In genomic region chr16:5025171-5025632, GRCh38 we compare ENCODE assay signal across 11 cellular contexts. TPM values are rescaled to one million over a fixed set of nuclear protein-coding genes. Genes with fewer than 3 reads are reported as not detected.
DNase-seq lines count a peak whose midpoint lies in the region; ATAC-seq, FAIRE-seq and TF ChIP-seq lines count a peak whose summit lies in the region.
"Had no signal": no experiment of that assay in that cellular context is flagged by ENCODE, and none has a peak within 500 bp of the region (broad histone marks: within the 10 kb centered on the region; RNA-seq: fewer than 3 reads in every experiment).

No MANE protein-coding gene starts in this region.

- CTCF ChIA-PET in IMR-90 (lab: Yijun Ruan, JAX) = no interaction called here

- no peak overlapping the region for H4K91ac ChIP-seq in IMR-90 (ENCODE audit: insufficient read depth, low read depth, low read length)

- H3K36me3 ChIP-seq in IMR-90 (ENCODE audit: control insufficient read depth, insufficient read depth, low read length) (0 out of 2 replicates have a peak, but pooled peaks cover 1% of the 10 kb centered on the region), ascending aorta (peaks cover 11 to 14% of the 10 kb centered on the region in 2 donors)
- H3K36me3 ChIP-seq: right lobe of liver had no signal

- no peak overlapping the region for H3K23ac ChIP-seq in IMR-90 (ENCODE audit: low read depth, low read length)

- TF ChIP-seq POLR2A in IMR-90 (IDR thresholded peaks at IDR 0.05; ENCODE audit: low read depth, low read length) = no peak
- TF ChIP-seq POLR2A in GM12891 (IDR thresholded peaks at IDR 0.05; ENCODE audit: low read depth, low read length) = no peak

- no peak overlapping the region for H2BK15ac ChIP-seq in IMR-90 (ENCODE audit: low read depth, low read length)

- no peak overlapping the region for H3K4me2 ChIP-seq in IMR-90 (ENCODE audit: low read depth, low read length)

- H2BK120ac ChIP-seq in IMR-90 (ENCODE audit: low read depth, low read length) = no peak overlapping the region

- BruUV-seq in IMR-90 (replicated peaks; lab: Mats Ljungman, UMichigan) = no TSS peak

- no peak overlapping the region for H3K4ac ChIP-seq in IMR-90 (ENCODE audit: low read depth, low read length)

- whole genome bisulfite sequencing in IMR-90 (ENCODE audit: extremely low coverage in 2 of 2, insufficient read length in 1 of 2), 2 experiments = 37% methylated on average over 17 of the region's 17 CpGs; no CpG with 5 or more reads in 1 of the 2 experiments

- peaks cover 2% of the 10 kb centered on the region for H3K36me3 Mint-ChIP-seq in activated T-cell treated with anti-CD3 and anti-CD28 coated beads, Interleukin-2, amount 50 U/mL, for 4 hours (ENCODE audit: insufficient read depth)

- no peaks in the 10 kb centered on the region for H3K9me3 Mint-ChIP-seq in activated T-cell treated with anti-CD3 and anti-CD28 coated beads, Interleukin-2, amount 50 U/mL, for 4 hours

- H3K27ac ChIP-seq in IMR-90 (ENCODE audit: insufficient read depth, low read length) (no peak overlapping the region), ascending aorta (no peak overlapping the region)
- H3K27ac ChIP-seq: right lobe of liver had no signal

- TF ChIP-seq RAD21 in IMR-90 (IDR thresholded peaks at IDR 0.05; ENCODE audit: low read length) = no peak

- intact Hi-C loops in IMR-90 (cut with micrococcal nuclease) (no loop called here), ascending aorta (cut with DNase I) (no loop called here)

- ATAC-seq in IMR-90 (ENCODE audit: low read depth) = peak; percentile 72; the same call in 1 of the 2 replicates
- no peak for ATAC-seq in GM19351 (IDR thresholded peaks at IDR 0.05; ENCODE audit: unreplicated experiment)
- no peak for ATAC-seq in activated T-cell treated with anti-CD3 and anti-CD28 coated beads, Interleukin-2, amount 50 U/mL, for 4 hours

- no peak overlapping the region for H4K8ac ChIP-seq in IMR-90 (ENCODE audit: low read depth in 2 of 2, low read length in 2 of 2)

- H3K4me3 Mint-ChIP-seq in activated T-cell treated with anti-CD3 and anti-CD28 coated beads, Interleukin-2, amount 50 U/mL, for 4 hours = no peak overlapping the region

- no peak overlapping the region for H2AFZ ChIP-seq in IMR-90 (replicated peaks; ENCODE audit: low read length, poor library complexity)

- no peak overlapping the region for H2BK20ac ChIP-seq in IMR-90 (ENCODE audit: low read depth, low read length)

- H3K9me3 ChIP-seq in IMR-90 (ENCODE audit: control insufficient read depth, insufficient read depth, low read length) = no peaks in the 10 kb centered on the region
- H3K9me3 ChIP-seq in ascending aorta = no peaks in the 10 kb centered on the region
- H3K9me3 ChIP-seq: right lobe of liver had no signal

- H3K14ac ChIP-seq in IMR-90 (replicated peaks; ENCODE audit: low read depth, low read length) = no peak overlapping the region

- H3K4me1 ChIP-seq in IMR-90 (ENCODE audit: control insufficient read depth, insufficient read depth, low read length) (no peaks in the 10 kb centered on the region), ascending aorta (no peaks in the 10 kb centered on the region)
- H3K4me1 ChIP-seq: right lobe of liver had no signal

- H2AK9ac ChIP-seq in IMR-90 (replicated peaks; ENCODE audit: low read depth, low read length, poor library complexity) = no peak overlapping the region

- H3K4me1 Mint-ChIP-seq in activated T-cell treated with anti-CD3 and anti-CD28 coated beads, Interleukin-2, amount 50 U/mL, for 4 hours (ENCODE audit: low read depth) = no peaks in the 10 kb centered on the region

- H2AK5ac ChIP-seq in IMR-90 (ENCODE audit: low read depth, low read length) = no peak overlapping the region

- H3K79me1 ChIP-seq in IMR-90 (ENCODE audit: low read depth in 1 of 2, low read length in 2 of 2) = no peaks in the 10 kb centered on the region

- H3K27me3 ChIP-seq in IMR-90 (ENCODE audit: control insufficient read depth, insufficient read depth, low read length) = peaks cover 4% of the 10 kb centered on the region; the same call in 1 of the 2 replicates
- no peaks in the 10 kb centered on the region for H3K27me3 ChIP-seq in ascending aorta
- H3K27me3 ChIP-seq: right lobe of liver had no signal

- no peak for FAIRE-seq in GM12891 (lab: Jason Lieb, UNC)

- H2BK5ac ChIP-seq in IMR-90 (ENCODE audit: low read depth, low read length, poor library complexity, severe bottlenecking) = no peak overlapping the region

- H3K27me3 Mint-ChIP-seq in activated T-cell treated with anti-CD3 and anti-CD28 coated beads, Interleukin-2, amount 50 U/mL, for 4 hours (ENCODE audit: low read depth) = no peaks in the 10 kb centered on the region

- no peak overlapping the region for H3K18ac ChIP-seq in IMR-90 (ENCODE audit: low read depth, low read length)

- H3K9me1 ChIP-seq in IMR-90 (ENCODE audit: insufficient read depth, low read length) = no peaks in the 10 kb centered on the region

- dilution Hi-C loops in IMR-90 (cut with HindIII; ENCODE audit: low sequenced_read_pairs, unreplicated experiment) = no loop called here

- H4K5ac ChIP-seq in IMR-90 (ENCODE audit: low read depth, low read length) = no peak overlapping the region

- no peaks in the 10 kb centered on the region for H4K20me1 ChIP-seq in IMR-90 (ENCODE audit: insufficient read depth, low read length)

- no peak overlapping the region for H3K56ac ChIP-seq in IMR-90 (ENCODE audit: extremely low read depth, insufficient read depth, low read length)

- TF ChIP-seq CTCF in IMR-90 (conservative IDR thresholded peaks at IDR 0.05; ENCODE audit: low read depth, low read length) (peak; percentile 22; the same call in 1 of the 2 replicates), ascending aorta (IDR thresholded peaks at IDR 0.05) (peak in 1 of 3 experiments; percentile 5)

- DNase-seq in Ammon's horn (ENCODE audit: low spot score) = peak; percentile 84
- no peak for DNase-seq in IMR-90
- peak; percentile 21 for DNase-seq in SK-MEL-5 (ENCODE audit: low read depth, low spot score)
- peak in 38 of 51 donors; percentile 4 to 77 (median 49) for DNase-seq in hypothalamus (lab: John Stamatoyannopoulos, UW)
- DNase-seq in ascending aorta (ENCODE audit: low spot score in 2 of 2) = no peak
- no peak for DNase-seq in GM12891 (ENCODE audit: insufficient read length, low spot score)
- DNase-seq in activated T-cell treated with anti-CD3 and anti-CD28 coated beads, Interleukin-2, amount 50 U/mL, for 4 hours = no peak
- DNase-seq: NK-92 treated with Interleukin-12 subunit alpha and Interleukin-12 subunit beta, amount 100 ng/mL, for 24 hours; right lobe of liver had no signal

- in situ Hi-C loops in IMR-90 (cut with MboI; ENCODE audit: low sequenced_read_pairs) = no loop called here
- in situ Hi-C loops in SK-MEL-5 (cut with HindIII; ENCODE audit: low pct_unique_long_range_greater_than_20kb, low sequenced_read_pairs) = no loop called here

- POLR2A ChIA-PET in IMR-90 (lab: Charles Lee; ENCODE audit: unreplicated experiment) = no interaction called here

- H3K9ac ChIP-seq in IMR-90 (ENCODE audit: low read depth, low read length) = no peak overlapping the region

- no peak overlapping the region for H3K4me3 ChIP-seq in IMR-90 (ENCODE audit: insufficient read depth, low read depth, low read length)
- no peak overlapping the region for H3K4me3 ChIP-seq in ascending aorta
- H3K4me3 ChIP-seq: right lobe of liver had no signal

TF ChIP-seq in GM12891, 5 proteins besides CTCF, POLR2A, EP300 and RAD21:
- no peak for TF ChIP-seq TAF1 (IDR thresholded peaks at IDR 0.05; ENCODE audit: low read depth, low read length)
- no peak for TF ChIP-seq SPI1 (IDR thresholded peaks at IDR 0.05; ENCODE audit: low read depth, low read length)
- no peak for TF ChIP-seq POU2F2 (IDR thresholded peaks at IDR 0.05; ENCODE audit: low read depth, low read length)
- no peak for TF ChIP-seq PAX5 (IDR thresholded peaks at IDR 0.05; ENCODE audit: insufficient read depth, low read length, severe bottlenecking)
- TF ChIP-seq POLR2AphosphoS5 (IDR thresholded peaks at IDR 0.05; ENCODE audit: low read depth, low read length) = no peak

RNA-seq across cellular contexts. Expression of gene NAGPA, which starts 8.5 kb away (rescaled TPM):
- total RNA-seq in IMR-90 (2012; rRNA removed) (5.3 and 6.5 TPM in 2 replicates), ascending aorta (23.0 TPM)
- 12.2 and 15.0 TPM in 2 replicates for polyA plus RNA-seq in IMR-90 (2012; rRNA removed)
- polyA plus RNA-seq in IMR-90 (2012; cell fraction: cytosol; rRNA removed) = 15.3 and 22.7 TPM in 2 replicates
- polyA plus RNA-seq in IMR-90 (2012; cell fraction: nucleus; rRNA removed; ENCODE audit: low replicate concordance) = 29.9 and 61.0 TPM in 2 replicates
- total RNA-seq in SK-MEL-5 (2014; rRNA removed; shearing (Covaris generic)) = 30.6 and 37.9 TPM in 2 replicates
- 55.4 and 60.4 TPM in 2 replicates for polyA plus RNA-seq in SK-MEL-5 (2015; cell fraction: cytosol; rRNA removed)
- polyA plus RNA-seq in SK-MEL-5 (2015; cell fraction: nucleus; rRNA removed) = 60.3 and 66.7 TPM in 2 replicates
- polyA plus RNA-seq in GM12891 (2012; ENCODE audit: low read depth, missing spikeins) = 6.2 TPM
- total RNA-seq in activated T-cell treated with anti-CD3 and anti-CD28 coated beads, Interleukin-2, amount 50 U/mL, for 4 hours = 10 to 100 TPM; 18.6 to 23.5 (median 21.6) TPM

RNA-seq across cellular contexts. Expression of gene C16orf89, which starts 40.6 kb away (rescaled TPM):
- 0.18 TPM in 1 of 2 replicates, not detected in the other for total RNA-seq in IMR-90 (2012; rRNA removed)
- 0.17 and 0.30 TPM in 2 replicates for polyA plus RNA-seq in IMR-90 (2012; rRNA removed)
- 0.30 and 0.36 TPM in 2 replicates for polyA plus RNA-seq in IMR-90 (2012; cell fraction: cytosol; rRNA removed)
- 0.10 and 0.28 TPM in 2 replicates for polyA plus RNA-seq in IMR-90 (2012; cell fraction: nucleus; rRNA removed; ENCODE audit: low replicate concordance)
- total RNA-seq in SK-MEL-5 (2014; rRNA removed; shearing (Covaris generic)) = 0.13 and 0.64 TPM in 2 replicates
- polyA plus RNA-seq in SK-MEL-5 (2015; cell fraction: cytosol; rRNA removed) = 0.09 and 0.96 TPM in 2 replicates
- polyA plus RNA-seq in SK-MEL-5 (2015; cell fraction: nucleus; rRNA removed) = not detected in 2 replicates
- total RNA-seq in ascending aorta = 4.6 TPM
- not detected for polyA plus RNA-seq in GM12891 (2012; ENCODE audit: low read depth, missing spikeins)
- not detected for total RNA-seq in activated T-cell treated with anti-CD3 and anti-CD28 coated beads, Interleukin-2, amount 50 U/mL, for 4 hours
- total RNA-seq: dermis microvascular lymphatic vessel endothelial cell, right lobe of liver had no signal

RNA-seq across cellular contexts. Expression of gene ALG1, which starts 46.4 kb away (rescaled TPM):
- total RNA-seq in IMR-90 (2012; rRNA removed) (34.7 and 41.0 TPM in 2 replicates), ascending aorta (27.2 TPM)
- polyA plus RNA-seq in IMR-90 (2012; rRNA removed) = 30.4 and 30.9 TPM in 2 replicates
- 40.0 and 51.7 TPM in 2 replicates for polyA plus RNA-seq in IMR-90 (2012; cell fraction: cytosol; rRNA removed)
- 17.7 and 27.7 TPM in 2 replicates for polyA plus RNA-seq in IMR-90 (2012; cell fraction: nucleus; rRNA removed; ENCODE audit: low replicate concordance)
- 33.0 and 37.4 TPM in 2 replicates for total RNA-seq in SK-MEL-5 (2014; rRNA removed; shearing (Covaris generic))
- polyA plus RNA-seq in SK-MEL-5 (2015; cell fraction: cytosol; rRNA removed) = 44.8 and 53.2 TPM in 2 replicates
- polyA plus RNA-seq in SK-MEL-5 (2015; cell fraction: nucleus; rRNA removed) = 27.3 and 40.4 TPM in 2 replicates
- 12.4 TPM for polyA plus RNA-seq in GM12891 (2012; ENCODE audit: low read depth, missing spikeins)
- 10 to 100 TPM; 51.7 to 59.1 (median 54.9) TPM for total RNA-seq in activated T-cell treated with anti-CD3 and anti-CD28 coated beads, Interleukin-2, amount 50 U/mL, for 4 hours

Comparison
In these comparisons a context has a peak if more than half of its experiments do, and no peak if none do; other contexts are left out.
1. DNase-seq: peak in Ammon's horn (single experiment), SK-MEL-5 (single experiment) and hypothalamus (38 of 51); none in IMR-90 (single experiment), ascending aorta (0 of 2), GM12891 (single experiment) and activated T-cell treated with anti-CD3 and anti-CD28 coated beads, Interleukin-2, amount 50 U/mL, for 4 hours (single experiment).